21 cellular contexts compared by ENCODE assay signal in genomic region chr7:74683799-74684198, GRCh38. TPM values are rescaled to one million over a fixed set of nuclear protein-coding genes. Genes with fewer than 3 reads are reported as not detected.
DNase-seq lines count a peak whose midpoint lies in the region; ATAC-seq, FAIRE-seq and TF ChIP-seq lines count a peak whose summit lies in the region.
"Had no signal": no experiment of that assay in that cellular context is flagged by ENCODE, and none has a peak within 500 bp of the region (broad histone marks: within the 10 kb centered on the region; RNA-seq: fewer than 3 reads in every experiment).

No MANE protein-coding gene starts in this region.

- no peak overlapping the region for H3K4me3 ChIP-seq in left ventricle myocardium inferior
- H3K4me3 ChIP-seq in HepG2 (replicated peaks in 1 of 3; ENCODE audit: insufficient read depth in 1 of 3, low read depth in 2 of 3, low read length in 3 of 3): no peak overlapping the region

- peaks cover 34% of the 10 kb centered on the region for H3K4me1 ChIP-seq in left ventricle myocardium inferior
- H3K4me1 ChIP-seq in HepG2 (ENCODE audit: insufficient read depth, low read length): no peaks in the 10 kb centered on the region

- TF ChIP-seq EP300 in HepG2 (IDR thresholded peaks at IDR 0.05; ENCODE audit: low read depth in 2 of 2, low read length in 2 of 2) (no peak), HepG2 (CRISPR knock-in tag; IDR thresholded peaks at IDR 0.05; ENCODE audit: borderline replicate concordance) (no peak)

- H3K9me3 ChIP-seq in left ventricle myocardium inferior (replicated peaks) (no peaks in the 10 kb centered on the region), HepG2 (ENCODE audit: low read length) (no peaks in the 10 kb centered on the region)

- peaks cover 38% of the 10 kb centered on the region for H4K20me1 ChIP-seq in HepG2 (ENCODE audit: insufficient read depth, low read length)

- H3K4me2 ChIP-seq in HepG2 (ENCODE audit: low read depth, low read length): no peak overlapping the region

- H2AFZ ChIP-seq in HepG2 (ENCODE audit: low read length): no peak overlapping the region

- no peak for FAIRE-seq in HepG2 (lab: Jason Lieb, UNC)
- no peak for FAIRE-seq in D721Med (lab: Jason Lieb, UNC)
- no peak for FAIRE-seq in H54 (lab: Jason Lieb, UNC)

- DNase-seq in Right ventricle myocardium inferior (ENCODE audit: missing footprints): no peak
- DNase-seq in left ventricle myocardium inferior: no peak
- DNase-seq in RWPE1 (ENCODE audit: low spot score): no peak
- DNase-seq in HepG2 (ENCODE audit: low spot score): no peak
- DNase-seq in D721Med (ENCODE audit: insufficient read length, low spot score): no peak
- no peak for DNase-seq in H54 (ENCODE audit: insufficient read length, low spot score)
- DNase-seq in left ventricle myocardium superior: no peak
- DNase-seq: ACHN; AML-193; CD4-positive, CD25-positive, alpha-beta regulatory T cell; DMS 273 treated with DMSO at 0.1 percent for 48 hours; HCEC 1CT; KBM-7; NCI-H1436; NCI-H2029; NCI-H2171; NCI-H446; NCI-H69; NK-92 treated with Interleukin-12 subunit alpha and Interleukin-12 subunit beta, amount 100 ng/mL, for 24 hours; SIG-M5 had no signal

- no peak overlapping the region for H3K9ac ChIP-seq in HepG2 (ENCODE audit: insufficient read depth, low read depth, low read length)

- no peaks in the 10 kb centered on the region for H3K36me3 ChIP-seq in left ventricle myocardium inferior
- peaks cover 0 to 35% of the 10 kb centered on the region in 2 experiments; a peak in 4 of 5 replicates for H3K36me3 ChIP-seq in HepG2 (replicated peaks in 1 of 2; ENCODE audit: control insufficient read depth in 1 of 2, insufficient read depth in 2 of 2, low read length in 2 of 2)

- intact Hi-C loops in Right ventricle myocardium inferior (cut with DNase I) (no loop called here), left ventricle myocardium inferior (cut with micrococcal nuclease) (no loop called here), HepG2 (cut with micrococcal nuclease; ENCODE audit: unreplicated experiment) (no loop called here), left ventricle myocardium superior (cut with micrococcal nuclease) (no loop called here)

- in situ Hi-C loops in HepG2 (cut with HindIII; ENCODE audit: extremely low pct_ligation_motif_present, low pct_unique_long_range_greater_than_20kb): no loop called here

- TF ChIP-seq POLR2A in HepG2 (IDR thresholded peaks at IDR 0.05; ENCODE audit: insufficient read depth in 1 of 2, low read depth in 2 of 2, low read length in 2 of 2) (no peak), H54 (IDR thresholded peaks at IDR 0.05; ENCODE audit: low read depth, low read length) (no peak)

- POLR2A ChIA-PET in RWPE1 (lab: Yijun Ruan, JAX; ENCODE audit: low non-redundant PET): no interaction called here
- POLR2A ChIA-PET in HepG2 (lab: Yijun Ruan, JAX): no interaction called here

- peaks cover 92% of the 10 kb centered on the region for H3K79me2 ChIP-seq in HepG2 (ENCODE audit: insufficient read depth, low read length)

- BruUV-seq in HepG2 (replicated peaks; lab: Mats Ljungman, UMichigan): no TSS peak

- 100% methylated on average over 5 of the region's 5 CpGs for WGBS in HepG2 (ENCODE audit: low lambda C conversion rate)

- ATAC-seq in Right ventricle myocardium inferior (peak; percentile 26), HepG2 (peak; percentile 22; the same call in 1 of the 3 replicates), HG03025 (IDR thresholded peaks at IDR 0.05; ENCODE audit: low FRiP score, unreplicated experiment) (no peak), left ventricle myocardium superior (no peak)

- no peak for TF ChIP-seq RAD21 in HepG2 (CRISPR knock-in tag; IDR thresholded peaks at IDR 0.05)

- TF ChIP-seq CTCF in left ventricle myocardium inferior (IDR thresholded peaks at IDR 0.05; ENCODE audit: borderline replicate concordance) (no peak), RWPE1 (conservative IDR thresholded peaks at IDR 0.05; ENCODE audit: low read depth) (no peak), HepG2 (CRISPR knock-in tag; IDR thresholded peaks at IDR 0.05) (no peak), D721Med (IDR thresholded peaks at IDR 0.05; ENCODE audit: insufficient read depth, missing control alignments) (no peak)

- no peak overlapping the region for H3K27ac ChIP-seq in left ventricle myocardium inferior (replicated peaks)
- peak overlapping the region; percentile 27; the same call in 1 of the 2 replicates for H3K27ac ChIP-seq in RWPE1
- no peak overlapping the region for H3K27ac ChIP-seq in HepG2 (ENCODE audit: extremely low read length, insufficient read depth, low read length)

- CTCF ChIA-PET in RWPE1 (lab: Yijun Ruan, JAX): interaction anchor here (1.1 kb wide), 1 partner anchor 17 kb away, joined by 5 read pairs; no protein-coding TSS in a partner anchor
- CTCF ChIA-PET in HepG2 (lab: Yijun Ruan, JAX; ENCODE audit: low intra/inter-chr PET ratio, low total read pairs): no interaction called here

- H3K27me3 ChIP-seq in left ventricle myocardium inferior (ENCODE audit: low read depth): no peaks in the 10 kb centered on the region
- no peaks in the 10 kb centered on the region for H3K27me3 ChIP-seq in HepG2 (ENCODE audit: control insufficient read depth in 1 of 2, insufficient read depth in 2 of 2, low read length in 2 of 2)

TF ChIP-seq in HepG2, 621 proteins besides CTCF, POLR2A, EP300 and RAD21 (continues in another document):
- no peak for TF ChIP-seq ZFP82 (CRISPR knock-in tag; IDR thresholded peaks at IDR 0.05; ENCODE audit: borderline replicate concordance)
- TF ChIP-seq THAP11 (CRISPR knock-in tag; IDR thresholded peaks at IDR 0.05): no peak
- no peak for TF ChIP-seq THAP7 (CRISPR knock-in tag; IDR thresholded peaks at IDR 0.05)
- no peak for TF ChIP-seq TRIM22 (IDR thresholded peaks at IDR 0.05)
- TF ChIP-seq ARNT (IDR thresholded peaks at IDR 0.05): no peak
- no peak for TF ChIP-seq ZNF512B (CRISPR knock-in tag; IDR thresholded peaks at IDR 0.05; ENCODE audit: borderline replicate concordance)

RNA-seq across cellular contexts. Expression of gene GTF2I, which starts 26.3 kb away (rescaled TPM):
- total RNA-seq in Right ventricle myocardium inferior: 121 TPM
- 122 TPM for total RNA-seq in left ventricle myocardium inferior
- 120 and 125 TPM in 2 replicates for total RNA-seq in HepG2 (2016; rRNA removed; fragmentation: Illumina TruSeq; extraction: Trizol)
- 37.3 and 58.3 TPM in 2 replicates for total RNA-seq in HepG2 (2016; cell fraction: cytosol; rRNA removed; fragmentation: Illumina TruSeq; extraction: Trizol; ENCODE audit: low read depth)
- total RNA-seq in HepG2 (2016; cell fraction: insoluble cytoplasmic fraction; rRNA removed; fragmentation: Illumina TruSeq; extraction: Trizol): 103 and 117 TPM in 2 replicates
- total RNA-seq in HepG2 (2016; cell fraction: membrane; rRNA removed; fragmentation: Illumina TruSeq; extraction: Trizol): 54.3 and 54.7 TPM in 2 replicates
- 134 and 149 TPM in 2 replicates for total RNA-seq in HepG2 (2016; cell fraction: nucleus; rRNA removed; fragmentation: Illumina TruSeq; extraction: Trizol)
- polyA plus RNA-seq in HepG2 (2011; rRNA removed): 53.1 and 74.6 TPM in 2 replicates
- 16.3 and 16.6 TPM in 2 replicates for polyA plus RNA-seq in HepG2 (2011; cell fraction: cytosol; rRNA removed)
- 287 and 329 TPM in 2 replicates for polyA plus RNA-seq in HepG2 (2011; cell fraction: nucleus; rRNA removed)
- polyA plus RNA-seq in HepG2 (2012): 103 and 123 TPM in 2 replicates
- polyA plus RNA-seq in HepG2 (2016; cell fraction: cytosol; fragmentation: Illumina TruSeq; extraction: Trizol; ENCODE audit: low read depth): 4.7 and 5.5 TPM in 2 replicates
- polyA plus RNA-seq in HepG2 (2016; cell fraction: insoluble cytoplasmic fraction; fragmentation: Illumina TruSeq; extraction: Trizol; ENCODE audit: low read depth): 82.1 and 105 TPM in 2 replicates
- 9.2 and 14.0 TPM in 2 replicates for polyA plus RNA-seq in HepG2 (2016; cell fraction: membrane; fragmentation: Illumina TruSeq; extraction: Trizol; ENCODE audit: low read depth)
- polyA plus RNA-seq in HepG2 (2016; cell fraction: nucleus; fragmentation: Illumina TruSeq; extraction: Trizol; ENCODE audit: insufficient read depth, low read depth): 246 and 264 TPM in 2 replicates
- 39.7 and 41.1 TPM in 2 replicates for polyA minus RNA-seq in HepG2 (2011; rRNA and poly(A)+ RNA removed; ENCODE audit: low replicate concordance)
- polyA minus RNA-seq in HepG2 (2011; cell fraction: cytosol; rRNA and poly(A)+ RNA removed): 41.3 and 45.4 TPM in 2 replicates
- polyA minus RNA-seq in HepG2 (2011; cell fraction: nucleus; rRNA and poly(A)+ RNA removed): 206 and 208 TPM in 2 replicates
- 134 TPM for total RNA-seq in left ventricle myocardium superior

Comparison
In these comparisons a context has a peak if more than half of its experiments do, and no peak if none do; other contexts are left out.
1. ATAC-seq: peak in Right ventricle myocardium inferior (single experiment) and HepG2 (single experiment); none in HG03025 (single experiment) and left ventricle myocardium superior (single experiment).